Comparison of ENCODE assay signal across 8 cellular contexts in genomic region chr7:72924748-72925545, GRCh38. TPM values are rescaled to one million over a fixed set of nuclear protein-coding genes. Genes with fewer than 3 reads are reported as not detected.
A peak's percentile ranks its signal among the peaks of the same experiment; 100 is the strongest.
DNase-seq lines count a peak whose midpoint lies in the region; ATAC-seq, FAIRE-seq and TF ChIP-seq lines count a peak whose summit lies in the region.

TSS of gene POM121 (plus strand) at chr7:72925095. CDS start at chr7:72925122, 27 bp downstream.

- H3K9ac ChIP-seq in kidney (ENCODE audit: low read length in 2 of 2), result peak within 1 kb of the TSS; percentile 94 to 100

- no peaks in the 10 kb centered on the region for H3K9me3 ChIP-seq in kidney (ENCODE audit: control insufficient read depth in 1 of 2, low read length in 2 of 2)

- H3K4me1 ChIP-seq in kidney (ENCODE audit: control insufficient read depth in 1 of 2, insufficient read depth in 1 of 2, low read depth in 1 of 2, low read length in 2 of 2), result peaks cover 3 to 7% of the 10 kb centered on the region in 2 donors

- no peak for FAIRE-seq in kidney (lab: Jason Lieb, UNC)

- ATAC-seq in GM18907 (IDR thresholded peaks at IDR 0.05; ENCODE audit: unreplicated experiment) (peak; percentile 85), HG03139 (IDR thresholded peaks at IDR 0.05; ENCODE audit: unreplicated experiment) (peak; percentile 85)

- TF ChIP-seq CTCF in kidney (IDR thresholded peaks at IDR 0.05; ENCODE audit: borderline replicate concordance, extremely low read depth, insufficient read depth), result no peak

- peaks cover 3 to 24% of the 10 kb centered on the region in 2 donors for H3K36me3 ChIP-seq in kidney (ENCODE audit: control insufficient read depth in 1 of 2, insufficient read depth in 2 of 2, low read length in 2 of 2)

- peak; percentile 96 for DNase-seq in AG08396 (ENCODE audit: low spot score)
- DNase-seq in NCI-H345 (lab: John Stamatoyannopoulos, UW), result peak; percentile 87
- peak; percentile 74 for DNase-seq in activated CD4-positive, CD25-positive, alpha-beta regulatory T cell treated with anti-CD3 and anti-CD28 coated beads, Interleukin-2, amount 50 U/mL, for 16 hours (ENCODE audit: low read depth, low spot score)
- DNase-seq in central memory CD4-positive, alpha-beta T cell, result peak; percentile 84
- DNase-seq in kidney, result peak; percentile 93
- DNase-seq in stimulated activated CD4-positive, alpha-beta T cell treated with anti-CD3 and anti-CD28 coated beads, Interleukin-15, amount 100 ng/mL, for 1 hour (ENCODE audit: low read depth in 1 of 2, low spot score in 1 of 2), result peak; percentile 67 to 77

- intact Hi-C loops in kidney (cut with DNase I), result no loop called here

- peak within 1 kb of the TSS; percentile 95 to 99 for H3K4me3 ChIP-seq in kidney (ENCODE audit: low read length in 2 of 2)

- peak within 1 kb of the TSS; percentile 82 to 87 for H3K27ac ChIP-seq in kidney (ENCODE audit: low read depth in 2 of 2, low read length in 2 of 2)

RNA-seq across cellular contexts. Expression of gene POM121, which starts in this region (rescaled TPM):
- total RNA-seq in kidney, result 31.4 TPM
- polyA plus RNA-seq in kidney (ENCODE audit: insufficient read depth, low read depth, low replicate concordance), result 9.6 TPM

Comparison
In these comparisons a context has a peak if more than half of its experiments do, and no peak if none do; other contexts are left out.
1. Peak in every context shown above with its lines: DNase-seq, ATAC-seq, H3K4me3 ChIP-seq and H3K27ac ChIP-seq.